1 cellular context compared by ENCODE assay signal in the genomic region with DNA sequence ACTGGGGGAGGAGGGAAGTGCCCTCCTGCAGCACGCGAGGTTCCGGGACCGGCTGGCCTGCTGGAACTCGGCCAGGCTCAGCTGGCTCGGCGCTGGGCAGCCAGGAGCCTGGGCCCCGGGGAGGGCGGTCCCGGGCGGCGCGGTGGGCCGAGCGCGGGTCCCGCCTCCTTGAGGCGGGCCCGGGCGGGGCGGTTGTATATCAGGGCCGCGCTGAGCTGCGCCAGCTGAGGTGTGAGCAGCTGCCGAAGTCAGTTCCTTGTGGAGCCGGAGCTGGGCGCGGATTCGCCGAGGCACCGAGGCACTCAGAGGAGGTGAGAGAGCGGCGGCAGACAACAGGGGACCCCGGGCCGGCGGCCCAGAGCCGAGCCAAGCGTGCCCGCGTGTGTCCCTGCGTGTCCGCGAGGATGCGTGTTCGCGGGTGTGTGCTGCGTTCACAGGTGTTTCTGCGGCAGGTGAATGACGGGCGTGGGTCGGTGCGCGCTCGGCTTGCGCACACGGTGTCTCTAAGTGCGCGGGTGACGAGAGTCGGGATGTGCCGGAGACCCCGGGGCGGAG.
TF ChIP-seq lines count a peak whose summit lies in the region.

A gene (plus strand): TSS at position 227 of the 555 bp plus-strand sequence. CDS start 5,388 bp downstream, outside the sequence.

TF ChIP-seq in HepG2, 621 proteins besides CTCF, POLR2A, EP300 and RAD21 (continued from another document and continues in another):
- TF ChIP-seq, protein P1, sequence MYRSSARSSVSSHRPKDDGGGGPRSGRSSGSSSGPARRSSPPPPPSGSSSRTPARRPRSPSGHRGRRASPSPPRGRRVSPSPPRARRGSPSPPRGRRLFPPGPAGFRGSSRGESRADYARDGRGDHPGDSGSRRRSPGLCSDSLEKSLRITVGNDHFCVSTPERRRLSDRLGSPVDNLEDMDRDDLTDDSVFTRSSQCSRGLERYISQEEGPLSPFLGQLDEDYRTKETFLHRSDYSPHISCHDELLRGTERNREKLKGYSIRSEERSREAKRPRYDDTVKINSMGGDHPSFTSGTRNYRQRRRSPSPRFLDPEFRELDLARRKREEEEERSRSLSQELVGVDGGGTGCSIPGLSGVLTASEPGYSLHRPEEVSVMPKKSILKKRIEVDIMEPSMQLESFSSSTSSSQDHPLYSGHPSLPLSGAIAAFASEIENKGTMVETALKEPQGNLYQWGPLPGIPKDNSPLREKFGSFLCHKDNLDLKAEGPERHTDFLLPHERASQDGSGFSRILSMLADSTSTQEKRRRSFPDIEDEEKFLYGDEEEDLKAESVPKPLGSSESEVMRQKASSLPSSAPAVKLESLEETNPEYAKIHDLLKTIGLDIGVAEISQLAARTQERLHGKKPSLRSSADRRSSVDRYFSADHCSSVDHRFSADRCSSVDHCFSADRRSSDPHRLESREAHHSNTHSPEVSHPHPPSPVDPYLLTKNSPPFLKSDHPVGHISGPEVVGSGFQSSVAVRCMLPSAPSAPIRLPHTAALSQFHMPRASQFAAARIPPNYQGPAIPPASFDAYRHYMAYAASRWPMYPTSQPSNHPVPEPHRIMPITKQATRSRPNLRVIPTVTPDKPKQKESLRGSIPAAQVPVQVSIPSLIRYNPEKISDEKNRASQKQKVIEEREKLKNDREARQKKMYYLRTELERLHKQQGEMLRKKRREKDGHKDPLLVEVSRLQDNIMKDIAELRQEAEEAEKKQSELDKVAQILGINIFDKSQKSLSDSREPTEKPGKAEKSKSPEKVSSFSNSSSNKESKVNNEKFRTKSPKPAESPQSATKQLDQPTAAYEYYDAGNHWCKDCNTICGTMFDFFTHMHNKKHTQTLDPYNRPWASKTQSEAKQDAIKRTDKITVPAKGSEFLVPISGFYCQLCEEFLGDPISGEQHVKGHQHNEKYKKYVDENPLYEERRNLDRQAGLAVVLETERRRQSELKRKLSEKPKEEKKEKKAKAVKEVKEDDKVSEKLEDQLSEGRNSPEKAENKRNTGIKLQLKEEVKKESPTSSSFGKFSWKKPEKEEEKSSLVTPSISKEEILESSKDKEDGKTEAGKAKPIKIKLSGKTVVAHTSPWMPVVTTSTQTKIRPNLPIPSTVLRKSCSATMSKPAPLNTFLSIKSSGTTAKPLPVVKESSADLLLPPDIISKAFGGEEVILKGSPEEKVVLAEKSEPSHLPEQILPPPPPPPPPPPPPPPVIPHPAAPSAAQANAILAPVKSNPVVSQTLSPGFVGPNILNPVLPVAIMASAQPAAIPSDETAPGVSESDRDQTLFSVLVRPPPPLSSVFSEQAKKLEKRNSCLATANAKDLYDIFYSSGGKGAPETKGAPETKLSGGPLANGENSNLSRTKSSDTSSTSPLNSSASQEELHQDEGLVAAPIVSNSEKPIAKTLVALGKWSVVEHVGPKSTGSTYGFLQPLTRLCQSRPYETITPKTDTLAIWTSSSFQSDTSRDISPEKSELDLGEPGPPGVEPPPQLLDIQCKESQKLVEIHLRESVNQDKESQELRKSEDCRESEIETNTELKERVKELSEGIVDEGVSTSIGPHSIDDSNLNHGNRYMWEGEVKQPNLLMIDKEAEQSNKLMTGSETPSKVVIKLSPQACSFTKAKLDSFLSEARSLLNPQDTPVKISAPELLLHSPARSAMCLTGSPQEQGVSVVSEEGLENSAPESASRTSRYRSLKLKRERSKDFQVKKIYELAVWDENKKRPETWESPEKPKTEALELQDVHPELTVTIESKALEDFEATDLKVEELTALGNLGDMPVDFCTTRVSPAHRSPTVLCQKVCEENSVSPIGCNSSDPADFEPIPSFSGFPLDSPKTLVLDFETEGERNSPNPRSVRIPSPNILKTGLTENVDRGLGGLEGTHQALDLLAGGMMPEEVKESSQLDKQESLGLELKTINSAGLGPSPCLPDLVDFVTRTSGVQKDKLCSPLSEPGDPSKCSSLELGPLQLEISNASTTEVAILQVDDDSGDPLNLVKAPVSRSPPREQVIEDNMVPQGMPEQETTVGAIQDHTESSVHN (CRISPR knock-in tag; IDR thresholded peaks at IDR 0.05) = no peak
- TF ChIP-seq ZNF703 (CRISPR knock-in tag; IDR thresholded peaks at IDR 0.05; ENCODE audit: borderline replicate concordance) = peak; percentile 91; the same call in 1 of the 2 replicates
- TF ChIP-seq EED (CRISPR knock-in tag; IDR thresholded peaks at IDR 0.05) = peak; percentile 98; the same call in 1 of the 2 replicates
- TF ChIP-seq ZNF33B (CRISPR knock-in tag; IDR thresholded peaks at IDR 0.05) = 0 out of 2 replicates have a peak, but pooled peaks have one; percentile 19
- TF ChIP-seq, protein P2, sequence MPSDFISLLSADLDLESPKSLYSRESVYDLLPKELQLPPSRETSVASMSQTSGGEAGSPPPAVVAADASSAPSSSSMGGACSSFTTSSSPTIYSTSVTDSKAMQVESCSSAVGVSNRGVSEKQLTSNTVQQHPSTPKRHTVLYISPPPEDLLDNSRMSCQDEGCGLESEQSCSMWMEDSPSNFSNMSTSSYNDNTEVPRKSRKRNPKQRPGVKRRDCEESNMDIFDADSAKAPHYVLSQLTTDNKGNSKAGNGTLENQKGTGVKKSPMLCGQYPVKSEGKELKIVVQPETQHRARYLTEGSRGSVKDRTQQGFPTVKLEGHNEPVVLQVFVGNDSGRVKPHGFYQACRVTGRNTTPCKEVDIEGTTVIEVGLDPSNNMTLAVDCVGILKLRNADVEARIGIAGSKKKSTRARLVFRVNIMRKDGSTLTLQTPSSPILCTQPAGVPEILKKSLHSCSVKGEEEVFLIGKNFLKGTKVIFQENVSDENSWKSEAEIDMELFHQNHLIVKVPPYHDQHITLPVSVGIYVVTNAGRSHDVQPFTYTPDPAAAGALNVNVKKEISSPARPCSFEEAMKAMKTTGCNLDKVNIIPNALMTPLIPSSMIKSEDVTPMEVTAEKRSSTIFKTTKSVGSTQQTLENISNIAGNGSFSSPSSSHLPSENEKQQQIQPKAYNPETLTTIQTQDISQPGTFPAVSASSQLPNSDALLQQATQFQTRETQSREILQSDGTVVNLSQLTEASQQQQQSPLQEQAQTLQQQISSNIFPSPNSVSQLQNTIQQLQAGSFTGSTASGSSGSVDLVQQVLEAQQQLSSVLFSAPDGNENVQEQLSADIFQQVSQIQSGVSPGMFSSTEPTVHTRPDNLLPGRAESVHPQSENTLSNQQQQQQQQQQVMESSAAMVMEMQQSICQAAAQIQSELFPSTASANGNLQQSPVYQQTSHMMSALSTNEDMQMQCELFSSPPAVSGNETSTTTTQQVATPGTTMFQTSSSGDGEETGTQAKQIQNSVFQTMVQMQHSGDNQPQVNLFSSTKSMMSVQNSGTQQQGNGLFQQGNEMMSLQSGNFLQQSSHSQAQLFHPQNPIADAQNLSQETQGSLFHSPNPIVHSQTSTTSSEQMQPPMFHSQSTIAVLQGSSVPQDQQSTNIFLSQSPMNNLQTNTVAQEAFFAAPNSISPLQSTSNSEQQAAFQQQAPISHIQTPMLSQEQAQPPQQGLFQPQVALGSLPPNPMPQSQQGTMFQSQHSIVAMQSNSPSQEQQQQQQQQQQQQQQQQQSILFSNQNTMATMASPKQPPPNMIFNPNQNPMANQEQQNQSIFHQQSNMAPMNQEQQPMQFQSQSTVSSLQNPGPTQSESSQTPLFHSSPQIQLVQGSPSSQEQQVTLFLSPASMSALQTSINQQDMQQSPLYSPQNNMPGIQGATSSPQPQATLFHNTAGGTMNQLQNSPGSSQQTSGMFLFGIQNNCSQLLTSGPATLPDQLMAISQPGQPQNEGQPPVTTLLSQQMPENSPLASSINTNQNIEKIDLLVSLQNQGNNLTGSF (CRISPR knock-in tag; IDR thresholded peaks at IDR 0.05) = peak; percentile 50
- TF ChIP-seq ZMAT3 (CRISPR knock-in tag; conservative IDR thresholded peaks at IDR 0.05) = peak; percentile 55
- TF ChIP-seq HDAC1 (CRISPR knock-in tag; IDR thresholded peaks at IDR 0.05) = peak; percentile 80; the same call in 1 of the 2 replicates
- peak; percentile 44; the same call in 1 of the 2 replicates for TF ChIP-seq SIX4 (CRISPR knock-in tag; IDR thresholded peaks at IDR 0.05)
- TF ChIP-seq, protein P3, sequence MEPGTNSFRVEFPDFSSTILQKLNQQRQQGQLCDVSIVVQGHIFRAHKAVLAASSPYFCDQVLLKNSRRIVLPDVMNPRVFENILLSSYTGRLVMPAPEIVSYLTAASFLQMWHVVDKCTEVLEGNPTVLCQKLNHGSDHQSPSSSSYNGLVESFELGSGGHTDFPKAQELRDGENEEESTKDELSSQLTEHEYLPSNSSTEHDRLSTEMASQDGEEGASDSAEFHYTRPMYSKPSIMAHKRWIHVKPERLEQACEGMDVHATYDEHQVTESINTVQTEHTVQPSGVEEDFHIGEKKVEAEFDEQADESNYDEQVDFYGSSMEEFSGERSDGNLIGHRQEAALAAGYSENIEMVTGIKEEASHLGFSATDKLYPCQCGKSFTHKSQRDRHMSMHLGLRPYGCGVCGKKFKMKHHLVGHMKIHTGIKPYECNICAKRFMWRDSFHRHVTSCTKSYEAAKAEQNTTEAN (CRISPR knock-in tag; conservative IDR thresholded peaks at IDR 0.05) = peak; percentile 87
- TF ChIP-seq PPARG (CRISPR knock-in tag; conservative IDR thresholded peaks at IDR 0.05) = peak; percentile 45
- TF ChIP-seq, protein P4, sequence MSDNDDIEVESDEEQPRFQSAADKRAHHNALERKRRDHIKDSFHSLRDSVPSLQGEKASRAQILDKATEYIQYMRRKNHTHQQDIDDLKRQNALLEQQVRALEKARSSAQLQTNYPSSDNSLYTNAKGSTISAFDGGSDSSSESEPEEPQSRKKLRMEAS (IDR thresholded peaks at IDR 0.05) = peak; percentile 84
- peak; percentile 16; the same call in 1 of the 2 replicates for TF ChIP-seq SOX13 (IDR thresholded peaks at IDR 0.05)
- TF ChIP-seq SOX13 (CRISPR knock-in tag; conservative IDR thresholded peaks at IDR 0.05 in 1 of 2, IDR thresholded peaks at IDR 0.05 in 1 of 2) = peak in 1 of 2 experiments; percentile 61; a peak in 1 of 4 replicates
- TF ChIP-seq NR2F6 (IDR thresholded peaks at IDR 0.05) = no peak
- TF ChIP-seq NR2F6 (CRISPR knock-in tag; IDR thresholded peaks at IDR 0.05) = peak; percentile 58
- peak; percentile 70 for TF ChIP-seq SKI (IDR thresholded peaks at IDR 0.05; ENCODE audit: partially characterized antibody)
- peak; percentile 86; the same call in 1 of the 2 replicates for TF ChIP-seq ZNF782 (CRISPR knock-in tag; IDR thresholded peaks at IDR 0.05; ENCODE audit: borderline replicate concordance)
- peak; percentile 90 for TF ChIP-seq ZNF891 (CRISPR knock-in tag; IDR thresholded peaks at IDR 0.05)
- peak; percentile 90 for TF ChIP-seq SALL1 (CRISPR knock-in tag; IDR thresholded peaks at IDR 0.05)
- TF ChIP-seq STAT5B (CRISPR knock-in tag; IDR thresholded peaks at IDR 0.05) = no peak; the same call in 1 of the 2 replicates
- TF ChIP-seq CREM (IDR thresholded peaks at IDR 0.05) = no peak
- no peak for TF ChIP-seq CREM (CRISPR knock-in tag; IDR thresholded peaks at IDR 0.05)
- TF ChIP-seq, protein P5, sequence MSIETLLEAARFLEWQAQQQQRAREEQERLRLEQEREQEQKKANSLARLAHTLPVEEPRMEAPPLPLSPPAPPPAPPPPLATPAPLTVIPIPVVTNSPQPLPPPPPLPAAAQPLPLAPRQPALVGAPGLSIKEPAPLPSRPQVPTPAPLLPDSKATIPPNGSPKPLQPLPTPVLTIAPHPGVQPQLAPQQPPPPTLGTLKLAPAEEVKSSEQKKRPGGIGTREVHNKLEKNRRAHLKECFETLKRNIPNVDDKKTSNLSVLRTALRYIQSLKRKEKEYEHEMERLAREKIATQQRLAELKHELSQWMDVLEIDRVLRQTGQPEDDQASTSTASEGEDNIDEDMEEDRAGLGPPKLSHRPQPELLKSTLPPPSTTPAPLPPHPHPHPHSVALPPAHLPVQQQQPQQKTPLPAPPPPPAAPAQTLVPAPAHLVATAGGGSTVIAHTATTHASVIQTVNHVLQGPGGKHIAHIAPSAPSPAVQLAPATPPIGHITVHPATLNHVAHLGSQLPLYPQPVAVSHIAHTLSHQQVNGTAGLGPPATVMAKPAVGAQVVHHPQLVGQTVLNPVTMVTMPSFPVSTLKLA (IDR thresholded peaks at IDR 0.05) = no peak
- TF ChIP-seq CENPT (CRISPR knock-in tag; IDR thresholded peaks at IDR 0.05; ENCODE audit: low read depth) = no peak; the same call in 1 of the 2 replicates
- TF ChIP-seq, protein P6, sequence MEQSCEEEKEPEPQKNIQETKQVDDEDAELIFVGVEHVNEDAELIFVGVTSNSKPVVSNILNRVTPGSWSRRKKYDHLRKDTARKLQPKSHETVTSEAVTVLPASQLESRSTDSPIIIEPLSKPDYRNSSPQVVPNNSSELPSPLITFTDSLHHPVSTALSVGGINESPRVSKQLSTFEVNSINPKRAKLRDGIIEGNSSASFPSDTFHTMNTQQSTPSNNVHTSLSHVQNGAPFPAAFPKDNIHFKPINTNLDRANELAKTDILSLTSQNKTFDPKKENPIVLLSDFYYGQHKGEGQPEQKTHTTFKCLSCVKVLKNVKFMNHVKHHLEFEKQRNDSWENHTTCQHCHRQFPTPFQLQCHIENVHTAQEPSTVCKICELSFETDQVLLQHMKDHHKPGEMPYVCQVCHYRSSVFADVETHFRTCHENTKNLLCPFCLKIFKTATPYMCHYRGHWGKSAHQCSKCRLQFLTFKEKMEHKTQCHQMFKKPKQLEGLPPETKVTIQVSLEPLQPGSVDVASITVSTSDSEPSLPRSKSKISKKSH (CRISPR knock-in tag; IDR thresholded peaks at IDR 0.05; ENCODE audit: borderline replicate concordance) = peak; percentile 83
- TF ChIP-seq, protein P7, sequence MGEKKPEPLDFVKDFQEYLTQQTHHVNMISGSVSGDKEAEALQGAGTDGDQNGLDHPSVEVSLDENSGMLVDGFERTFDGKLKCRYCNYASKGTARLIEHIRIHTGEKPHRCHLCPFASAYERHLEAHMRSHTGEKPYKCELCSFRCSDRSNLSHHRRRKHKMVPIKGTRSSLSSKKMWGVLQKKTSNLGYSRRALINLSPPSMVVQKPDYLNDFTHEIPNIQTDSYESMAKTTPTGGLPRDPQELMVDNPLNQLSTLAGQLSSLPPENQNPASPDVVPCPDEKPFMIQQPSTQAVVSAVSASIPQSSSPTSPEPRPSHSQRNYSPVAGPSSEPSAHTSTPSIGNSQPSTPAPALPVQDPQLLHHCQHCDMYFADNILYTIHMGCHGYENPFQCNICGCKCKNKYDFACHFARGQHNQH (CRISPR knock-in tag; IDR thresholded peaks at IDR 0.05) = peak; percentile 91
- peak; percentile 92 for TF ChIP-seq ZNF567 (CRISPR knock-in tag; IDR thresholded peaks at IDR 0.05; ENCODE audit: borderline replicate concordance)
- peak; percentile 9; the same call in 1 of the 2 replicates for TF ChIP-seq CEBPG (CRISPR knock-in tag; IDR thresholded peaks at IDR 0.05)
- peak; percentile 99 for TF ChIP-seq DR1 (CRISPR knock-in tag; IDR thresholded peaks at IDR 0.05)
- TF ChIP-seq, protein P8, sequence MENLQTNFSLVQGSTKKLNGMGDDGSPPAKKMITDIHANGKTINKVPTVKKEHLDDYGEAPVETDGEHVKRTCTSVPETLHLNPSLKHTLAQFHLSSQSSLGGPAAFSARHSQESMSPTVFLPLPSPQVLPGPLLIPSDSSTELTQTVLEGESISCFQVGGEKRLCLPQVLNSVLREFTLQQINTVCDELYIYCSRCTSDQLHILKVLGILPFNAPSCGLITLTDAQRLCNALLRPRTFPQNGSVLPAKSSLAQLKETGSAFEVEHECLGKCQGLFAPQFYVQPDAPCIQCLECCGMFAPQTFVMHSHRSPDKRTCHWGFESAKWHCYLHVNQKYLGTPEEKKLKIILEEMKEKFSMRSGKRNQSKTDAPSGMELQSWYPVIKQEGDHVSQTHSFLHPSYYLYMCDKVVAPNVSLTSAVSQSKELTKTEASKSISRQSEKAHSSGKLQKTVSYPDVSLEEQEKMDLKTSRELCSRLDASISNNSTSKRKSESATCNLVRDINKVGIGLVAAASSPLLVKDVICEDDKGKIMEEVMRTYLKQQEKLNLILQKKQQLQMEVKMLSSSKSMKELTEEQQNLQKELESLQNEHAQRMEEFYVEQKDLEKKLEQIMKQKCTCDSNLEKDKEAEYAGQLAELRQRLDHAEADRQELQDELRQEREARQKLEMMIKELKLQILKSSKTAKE (CRISPR knock-in tag; IDR thresholded peaks at IDR 0.05; ENCODE audit: borderline replicate concordance) = 0 out of 2 replicates have a peak, but pooled peaks have one; percentile 27
- peak; percentile 88; the same call in 1 of the 2 replicates for TF ChIP-seq ZNF616 (CRISPR knock-in tag; IDR thresholded peaks at IDR 0.05; ENCODE audit: low read depth)
- TF ChIP-seq DPF2 (CRISPR knock-in tag; IDR thresholded peaks at IDR 0.05; ENCODE audit: borderline replicate concordance, low read depth) = 0 out of 2 replicates have a peak, but pooled peaks have one; percentile 34
- no peak for TF ChIP-seq SRF (IDR thresholded peaks at IDR 0.05; ENCODE audit: low read depth, low read length)
